9 cellular contexts compared by ENCODE assay signal in genomic region chr2:237432484-237433092, GRCh38. TPM values are rescaled to one million over a fixed set of nuclear protein-coding genes. Genes with fewer than 3 reads are reported as not detected.
DNase-seq lines count a peak whose midpoint lies in the region; ATAC-seq, FAIRE-seq and TF ChIP-seq lines count a peak whose summit lies in the region.
"Had no signal": no experiment of that assay in that cellular context is flagged by ENCODE, and none has a peak within 500 bp of the region (broad histone marks: within the 10 kb centered on the region; RNA-seq: fewer than 3 reads in every experiment).

No MANE protein-coding gene starts in this region.

- H2BK20ac ChIP-seq in IMR-90 (ENCODE audit: low read depth, low read length) = peak overlapping the region; percentile 91

- H3K4ac ChIP-seq in IMR-90 (ENCODE audit: low read depth, low read length) = peak overlapping the region; percentile 97

- H3K56ac ChIP-seq in IMR-90 (ENCODE audit: extremely low read depth, insufficient read depth, low read length) = peak overlapping the region; percentile 64

- H4K8ac ChIP-seq in IMR-90 (ENCODE audit: low read depth in 2 of 2, low read length in 2 of 2) = peak overlapping the region; percentile 32 to 86

- H2BK120ac ChIP-seq in IMR-90 (ENCODE audit: low read depth, low read length) = peak overlapping the region; percentile 93

- in situ Hi-C loops in IMR-90 (cut with MboI; ENCODE audit: low sequenced_read_pairs) = no loop called here

- peak; percentile 93 for DNase-seq in IMR-90
- peak; percentile 84 for DNase-seq in activated T-cell treated with anti-CD3 and anti-CD28 coated beads for 24 hours (ENCODE audit: low read depth)
- peak; percentile 87 for DNase-seq in foreskin melanocyte
- DNase-seq in stimulated activated CD8-positive, alpha-beta memory T cell treated with anti-CD3 and anti-CD28 coated beads, Interleukin-12 subunit alpha, Interleukin-12 subunit beta, amount 100 ng/mL, for 24 hours (ENCODE audit: extremely low read depth) = peak; percentile 71
- DNase-seq in GM12891 (ENCODE audit: insufficient read length, low spot score) = no peak
- DNase-seq in 8988T = no peak

- H3K36me3 ChIP-seq in IMR-90 (ENCODE audit: control insufficient read depth, insufficient read depth, low read length) = no peaks in the 10 kb centered on the region
- H3K36me3 ChIP-seq: upper lobe of left lung had no signal

- ATAC-seq in IMR-90 (ENCODE audit: low read depth) = peak; percentile 91
- no peak for ATAC-seq in HG03460 (IDR thresholded peaks at IDR 0.05; ENCODE audit: unreplicated experiment)
- ATAC-seq in HG03565 (IDR thresholded peaks at IDR 0.05; ENCODE audit: unreplicated experiment) = no peak

- CTCF ChIA-PET in IMR-90 (lab: Yijun Ruan, JAX) = interaction anchor here (0.6 to 2.3 kb wide), 3 partner anchors 11 to 298 kb away, joined by 3 to 9 read pairs (median 4); no protein-coding TSS in a partner anchor

- no peak for FAIRE-seq in GM12891 (lab: Jason Lieb, UNC)

- H2AK5ac ChIP-seq in IMR-90 (ENCODE audit: low read depth, low read length) = peak overlapping the region; percentile 99

- no peaks in the 10 kb centered on the region for H3K27me3 ChIP-seq in IMR-90 (ENCODE audit: control insufficient read depth, insufficient read depth, low read length)
- H3K27me3 ChIP-seq: upper lobe of left lung had no signal

- TF ChIP-seq POLR2A in IMR-90 (IDR thresholded peaks at IDR 0.05; ENCODE audit: low read depth, low read length) (no peak; the same call in none of the 2 replicates), GM12891 (IDR thresholded peaks at IDR 0.05; ENCODE audit: low read depth, low read length) (no peak)

- peak; percentile 58 for TF ChIP-seq CTCF in IMR-90 (conservative IDR thresholded peaks at IDR 0.05; ENCODE audit: low read depth, low read length)

- H3K4me2 ChIP-seq in IMR-90 (ENCODE audit: low read depth, low read length) = peak overlapping the region; percentile 77

- no TSS peak for BruUV-seq in IMR-90 (replicated peaks; lab: Mats Ljungman, UMichigan)

- H3K4me3 ChIP-seq in IMR-90 (ENCODE audit: insufficient read depth, low read depth, low read length) = no peak overlapping the region
- H3K4me3 ChIP-seq: upper lobe of left lung had no signal

- peak overlapping the region; percentile 66 for H3K18ac ChIP-seq in IMR-90 (ENCODE audit: low read depth, low read length)

- H3K14ac ChIP-seq in IMR-90 (replicated peaks; ENCODE audit: low read depth, low read length) = peak overlapping the region; percentile 98

- dilution Hi-C loops in IMR-90 (cut with HindIII; ENCODE audit: low sequenced_read_pairs, unreplicated experiment) = no loop called here

- TF ChIP-seq RAD21 in IMR-90 (IDR thresholded peaks at IDR 0.05; ENCODE audit: low read length) = peak; percentile 34

- POLR2A ChIA-PET in IMR-90 (lab: Charles Lee; ENCODE audit: unreplicated experiment) = no interaction called here

- peaks cover 40% of the 10 kb centered on the region for H3K9me1 ChIP-seq in IMR-90 (ENCODE audit: insufficient read depth, low read length)

- H3K27ac ChIP-seq in IMR-90 (ENCODE audit: insufficient read depth, low read length) = peak overlapping the region; percentile 55; the same call in 1 of the 2 replicates

- peak overlapping the region; percentile 76 for H2AK9ac ChIP-seq in IMR-90 (replicated peaks; ENCODE audit: low read depth, low read length, poor library complexity)

- peak overlapping the region; percentile 6; the same call in 1 of the 2 replicates for H3K9ac ChIP-seq in IMR-90 (ENCODE audit: low read depth, low read length)

- 0% methylated on average over 2 of the region's 17 CpGs; no CpG with 5 or more reads in 1 of the 2 experiments for WGBS in IMR-90 (ENCODE audit: extremely low coverage in 2 of 2, insufficient read length in 1 of 2), 2 experiments

- H3K79me1 ChIP-seq in IMR-90 (ENCODE audit: low read depth in 1 of 2, low read length in 2 of 2) = peaks cover 0 to 37% of the 10 kb centered on the region in 2 experiments

- H4K91ac ChIP-seq in IMR-90 (ENCODE audit: insufficient read depth, low read depth, low read length) = peak overlapping the region; percentile 94

- H2BK5ac ChIP-seq in IMR-90 (ENCODE audit: low read depth, low read length, poor library complexity, severe bottlenecking) = peak overlapping the region; percentile 92

- intact Hi-C loops in IMR-90 (cut with micrococcal nuclease) = no loop called here

- H2AFZ ChIP-seq in IMR-90 (replicated peaks; ENCODE audit: low read length, poor library complexity) = peak overlapping the region; percentile 88

- peak overlapping the region; percentile 61; the same call in 1 of the 3 replicates for H2BK15ac ChIP-seq in IMR-90 (ENCODE audit: low read depth, low read length)

- H3K9me3 ChIP-seq in IMR-90 (ENCODE audit: control insufficient read depth, insufficient read depth, low read length) = no peaks in the 10 kb centered on the region
- H3K9me3 ChIP-seq: upper lobe of left lung had no signal

- H3K23ac ChIP-seq in IMR-90 (ENCODE audit: low read depth, low read length) = peak overlapping the region; percentile 97

- peak overlapping the region; percentile 0; the same call in 1 of the 2 replicates for H4K5ac ChIP-seq in IMR-90 (ENCODE audit: low read depth, low read length)

- H3K4me1 ChIP-seq in IMR-90 (ENCODE audit: control insufficient read depth, insufficient read depth, low read length) = peaks cover 32% of the 10 kb centered on the region

- H4K20me1 ChIP-seq in IMR-90 (ENCODE audit: insufficient read depth, low read length) = peaks cover 2% of the 10 kb centered on the region; the same call in 1 of the 2 replicates

TF ChIP-seq in IMR-90, 13 proteins besides CTCF, POLR2A, EP300 and RAD21 (continues in another document):
- TF ChIP-seq USF2 (IDR thresholded peaks at IDR 0.05; ENCODE audit: low read depth, low read length) (no peak), NFE2L2 (IDR thresholded peaks at IDR 0.05; ENCODE audit: low read depth, low read length) (0 out of 2 replicates have a peak, but pooled peaks have one; percentile 26), SMC3 (IDR thresholded peaks at IDR 0.05; ENCODE audit: low read depth, low read length) (0 out of 2 replicates have a peak, but pooled peaks have one; percentile 6), RFX5 (IDR thresholded peaks at IDR 0.05; ENCODE audit: low read depth, low read length) (no peak), BHLHE40 (IDR thresholded peaks at IDR 0.05; ENCODE audit: low read depth, low read length) (0 out of 2 replicates have a peak, but pooled peaks have one; percentile 4), CHD1 (IDR thresholded peaks at IDR 0.05; ENCODE audit: low read depth, low read length) (no peak), CEBPB (IDR thresholded peaks at IDR 0.05; ENCODE audit: low read depth, low read length) (no peak; the same call in 1 of the 2 replicates), MXI1 (IDR thresholded peaks at IDR 0.05; ENCODE audit: borderline replicate concordance, low read depth, low read length) (no peak)

TF ChIP-seq in GM12891, 5 proteins besides CTCF, POLR2A, EP300 and RAD21:
- TF ChIP-seq POLR2AphosphoS5 (IDR thresholded peaks at IDR 0.05; ENCODE audit: low read depth, low read length) = no peak
- TF ChIP-seq SPI1 (IDR thresholded peaks at IDR 0.05; ENCODE audit: low read depth, low read length) = no peak

RNA-seq across cellular contexts. Expression of gene COL6A3, which starts 18.6 kb away (rescaled TPM):
- 1,501 and 1,855 TPM in 2 replicates for total RNA-seq in IMR-90 (2012; rRNA removed)
- 798 and 964 TPM in 2 replicates for polyA plus RNA-seq in IMR-90 (2012; rRNA removed)
- 520 and 674 TPM in 2 replicates for polyA plus RNA-seq in IMR-90 (2012; cell fraction: cytosol; rRNA removed)
- polyA plus RNA-seq in IMR-90 (2012; cell fraction: nucleus; rRNA removed; ENCODE audit: low replicate concordance) = 700 and 999 TPM in 2 replicates
- polyA plus RNA-seq in GM12891 (2012; ENCODE audit: low read depth, missing spikeins) = 0.05 TPM

RNA-seq across cellular contexts. Expression of gene MLPH, which starts 54.5 kb away (rescaled TPM):
- 13.8 and 13.9 TPM in 2 replicates for total RNA-seq in IMR-90 (2012; rRNA removed)
- 21.6 and 23.7 TPM in 2 replicates for polyA plus RNA-seq in IMR-90 (2012; rRNA removed)
- polyA plus RNA-seq in IMR-90 (2012; cell fraction: cytosol; rRNA removed) = 12.9 and 20.1 TPM in 2 replicates
- polyA plus RNA-seq in IMR-90 (2012; cell fraction: nucleus; rRNA removed; ENCODE audit: low replicate concordance) = 50.9 and 66.0 TPM in 2 replicates
- not detected for polyA plus RNA-seq in GM12891 (2012; ENCODE audit: low read depth, missing spikeins)

Comparison
In these comparisons a context has a peak if more than half of its experiments do, and no peak if none do; other contexts are left out.
1. DNase-seq: peak in IMR-90 (single experiment), activated T-cell treated with anti-CD3 and anti-CD28 coated beads for 24 hours (single experiment), foreskin melanocyte (single experiment) and stimulated activated CD8-positive, alpha-beta memory T cell treated with anti-CD3 and anti-CD28 coated beads, Interleukin-12 subunit alpha, Interleukin-12 subunit beta, amount 100 ng/mL, for 24 hours (single experiment); none in GM12891 (single experiment) and 8988T (single experiment).